ENCODE assay signal across 8 cellular contexts in the genomic region with DNA sequence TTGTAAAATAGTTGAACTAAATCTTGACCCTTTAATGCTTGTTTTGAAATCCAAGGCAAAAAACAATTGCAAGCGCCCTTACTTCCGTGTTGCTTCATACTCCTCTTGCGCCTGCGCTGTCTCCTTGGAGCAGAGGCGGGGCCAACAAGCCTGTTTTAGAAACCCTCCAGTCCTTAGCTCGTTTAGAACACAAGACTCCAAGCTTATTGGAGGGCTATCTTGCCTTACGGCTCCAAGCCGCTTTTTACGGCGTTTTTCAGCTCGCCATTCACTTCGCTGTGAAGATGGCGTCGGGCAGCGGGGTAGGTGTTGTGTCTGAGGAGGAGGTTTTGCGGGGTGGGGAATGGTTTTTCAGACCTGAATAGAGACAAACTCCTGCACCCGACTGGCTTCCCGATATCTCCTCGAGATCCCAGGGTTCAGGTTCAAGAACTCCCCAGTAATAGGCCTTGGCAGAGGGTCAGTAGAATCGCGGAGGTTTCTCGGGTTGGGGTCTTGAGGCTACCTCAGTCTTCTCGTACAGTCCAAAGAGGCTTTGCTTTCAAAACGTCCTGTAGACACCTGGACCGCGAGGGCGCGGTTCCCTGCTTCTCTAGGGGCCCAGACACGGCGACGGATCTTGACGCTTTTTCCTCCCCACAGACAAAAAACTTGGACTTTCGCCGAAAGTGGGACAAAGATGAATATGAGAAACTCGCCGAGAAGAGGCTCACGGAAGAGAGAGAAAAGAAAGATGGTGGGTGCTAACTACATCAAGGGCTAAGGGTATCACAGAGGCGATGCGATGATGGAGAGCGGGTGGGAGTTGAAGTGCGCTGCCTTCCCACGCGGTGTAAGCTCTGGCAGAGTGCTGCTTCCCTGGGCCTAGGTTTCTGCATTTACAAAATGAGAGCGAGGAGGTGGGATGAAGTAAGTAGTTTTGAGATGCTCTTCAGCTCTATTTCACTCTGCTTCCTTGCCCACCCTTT. TPM values are rescaled to one million over a fixed set of nuclear protein-coding genes. Genes with fewer than 3 reads are reported as not detected.
DNase-seq lines count a peak whose midpoint lies in the region; ATAC-seq, FAIRE-seq and TF ChIP-seq lines count a peak whose summit lies in the region.

ZMAT2 (plus strand) TSS at position 271 of the 968 bp plus-strand sequence; CDS start at position 285, 14 bp downstream.

- peaks cover 19% of the 10 kb centered on the region for H3K79me2 ChIP-seq in keratinocyte (ENCODE audit: control insufficient read depth, insufficient read depth, low read length)

- H3K9me1 ChIP-seq in keratinocyte (ENCODE audit: control insufficient read depth, extremely low read depth, insufficient read depth, low read length): peaks cover 2% of the 10 kb centered on the region

- H3K27ac ChIP-seq in keratinocyte (ENCODE audit: control insufficient read depth, insufficient read depth, low read length): peak within 1 kb of the TSS; percentile 72

- H2AFZ ChIP-seq in keratinocyte (ENCODE audit: control insufficient read depth, low read length): peak within 1 kb of the TSS; percentile 47

- dilution Hi-C loops in keratinocyte (cut with MboI; ENCODE audit: extremely low pct_ligation_motif_present, low sequenced_read_pairs): no loop called here

- peaks cover 13% of the 10 kb centered on the region for H3K4me1 ChIP-seq in keratinocyte (ENCODE audit: control insufficient read depth, extremely low read depth, insufficient read depth, low read length)

- no peaks in the 10 kb centered on the region for H3K9me3 ChIP-seq in keratinocyte (ENCODE audit: control insufficient read depth, low read depth, low read length)

- no peaks in the 10 kb centered on the region for H4K20me1 ChIP-seq in keratinocyte (ENCODE audit: control insufficient read depth, extremely low read depth, insufficient read depth, low read length)

- TF ChIP-seq CTCF in keratinocyte (optimal IDR thresholded peaks at IDR 0.05 in 1 of 3, IDR thresholded peaks at IDR 0.05 in 1 of 3, conservative IDR thresholded peaks at IDR 0.05 in 1 of 3; ENCODE audit: extremely low read depth in 1 of 3, insufficient read depth in 2 of 3, low read length in 3 of 3): no peak

- ATAC-seq in HG03432 (IDR thresholded peaks at IDR 0.05; ENCODE audit: unreplicated experiment): peak; percentile 99

- H3K9ac ChIP-seq in keratinocyte (ENCODE audit: control insufficient read depth, extremely low read depth, insufficient read depth, low read length): peak within 1 kb of the TSS; percentile 84

- DNase-seq in AG20443 (ENCODE audit: low spot score) (peak; percentile 97), NCI-H510A (lab: John Stamatoyannopoulos, UW) (peak; percentile 81), cerebellum (ENCODE audit: low spot score) (peak; percentile 96), keratinocyte (ENCODE audit: low read depth, low spot score) (peak; percentile 94)
- peak; percentile 86 for DNase-seq in activated CD4-positive, alpha-beta T cell treated with anti-CD3 and anti-CD28 coated beads for 1 hour
- peak; percentile 80 for DNase-seq in stimulated activated CD4-positive, alpha-beta T cell treated with anti-CD3 and anti-CD28 coated beads, Interleukin-15, amount 100 ng/mL, for 1 hour (ENCODE audit: low read depth in 1 of 2, low spot score in 1 of 2)

- peak within 1 kb of the TSS; percentile 92 for H3K4me2 ChIP-seq in keratinocyte (ENCODE audit: control insufficient read depth, extremely low read depth, insufficient read depth, low read depth, low read length)

- peaks cover 42 to 43% of the 10 kb centered on the region in 2 experiments for H3K36me3 ChIP-seq in keratinocyte (ENCODE audit: control insufficient read depth in 2 of 2, extremely low read depth in 1 of 2, insufficient read depth in 2 of 2, low read length in 2 of 2)

- no peaks in the 10 kb centered on the region for H3K27me3 ChIP-seq in keratinocyte (ENCODE audit: control insufficient read depth, extremely low read depth, insufficient read depth, low read length)

- TF ChIP-seq POLR2A in GM19099 (IDR thresholded peaks at IDR 0.05; ENCODE audit: extremely low read depth, insufficient read length, low read depth): peak; percentile 82

- H3K4me3 ChIP-seq in keratinocyte (ENCODE audit: control insufficient read depth in 2 of 3, extremely low read depth in 1 of 3, insufficient read depth in 2 of 3, low read depth in 1 of 3, low read length in 3 of 3): peak within 1 kb of the TSS; percentile 74 to 91 (median 79)

- peak; percentile 90 for FAIRE-seq in keratinocyte (lab: Jason Lieb, UNC)

RNA-seq across cellular contexts. Expression of gene ZMAT2, which starts in this region (rescaled TPM):
- total RNA-seq in cerebellum: 23.8 TPM
- 47.1 to 75.0 TPM (median 49.2 TPM) in 3 replicates for polyA plus RNA-seq in keratinocyte
- polyA plus RNA-seq in keratinocyte (2011; ENCODE audit: low read depth): 161 TPM
- polyA plus RNA-seq in keratinocyte (2011; cell fraction: cytosol; rRNA removed): 48.6 and 71.2 TPM in 2 replicates
- polyA plus RNA-seq in keratinocyte (2011; cell fraction: nucleus; rRNA removed): 33.3 and 47.6 TPM in 2 replicates
- polyA plus RNA-seq in keratinocyte (2012; ENCODE audit: low replicate concordance): 67.6 and 72.5 TPM in 2 replicates
- 15.2 to 27.6 TPM (median 17.9 TPM) in 3 replicates for polyA minus RNA-seq in keratinocyte
- 17.5 TPM for polyA minus RNA-seq in keratinocyte (2011; cell fraction: cytosol; rRNA and poly(A)+ RNA removed)
- polyA minus RNA-seq in keratinocyte (2011; cell fraction: nucleus; rRNA and poly(A)+ RNA removed): 7.3 and 10.5 TPM in 2 replicates

Comparison
In these comparisons a context has a peak if more than half of its experiments do, and no peak if none do; other contexts are left out.
1. Peak in every context shown above with its lines: DNase-seq, ATAC-seq, H3K4me3 ChIP-seq and H3K27ac ChIP-seq.